ENCODE assay signal across 8 cellular contexts in genomic region chr17:77127735-77128361, GRCh38. TPM values are rescaled to one million over a fixed set of nuclear protein-coding genes. Genes with fewer than 3 reads are reported as not detected.
DNase-seq lines count a peak whose midpoint lies in the region; ATAC-seq and TF ChIP-seq lines count a peak whose summit lies in the region.

No MANE protein-coding gene starts in this region.

- DNase-seq in HL-60 (ENCODE audit: low read depth in 1 of 2, low spot score in 1 of 2) (peak; percentile 63 to 65), esophagus muscularis mucosa (ENCODE audit: extremely low spot score) (no peak), NCI-H748 (lab: John Stamatoyannopoulos, UW; ENCODE audit: unreplicated experiment) (no peak)
- peak; percentile 64 for DNase-seq in activated CD8-positive, alpha-beta memory T cell treated with anti-CD3 and anti-CD28 coated beads, Interleukin-2, amount 50 U/mL, for 4 hours

- no peak for TF ChIP-seq POLR2A in esophagus muscularis mucosa (IDR thresholded peaks at IDR 0.05; ENCODE audit: low read depth)

- peak; percentile 70 for TF ChIP-seq EP300 in esophagus muscularis mucosa (IDR thresholded peaks at IDR 0.05)

- H3K36me3 ChIP-seq in esophagus muscularis mucosa: peaks cover 0 to under 1% (median 0%) of the 10 kb centered on the region in 4 donors

- 78% methylated on average over 17 of the region's 18 CpGs for WGBS in esophagus muscularis mucosa

- no peaks in the 10 kb centered on the region for H3K9me3 ChIP-seq in esophagus muscularis mucosa

- H3K27ac ChIP-seq in HL-60 (replicated peaks) (peak overlapping the region; percentile 54), esophagus muscularis mucosa (replicated peaks in 1 of 4) (peak overlapping the region; percentile 51 to 70 (median 65)), skin epidermis (peak overlapping the region; percentile 4 to 84 (median 68))

- no peak for ATAC-seq in HG03045 (IDR thresholded peaks at IDR 0.05; ENCODE audit: unreplicated experiment)
- no peak for ATAC-seq in HG03521 (IDR thresholded peaks at IDR 0.05; ENCODE audit: unreplicated experiment)
- no peak for ATAC-seq in HG02759 (IDR thresholded peaks at IDR 0.05; ENCODE audit: unreplicated experiment)

- no peak for TF ChIP-seq CTCF in HL-60 (IDR thresholded peaks at IDR 0.05; ENCODE audit: insufficient read depth, low read length)
- TF ChIP-seq CTCF in esophagus muscularis mucosa (IDR thresholded peaks at IDR 0.05): no peak

- H3K27me3 ChIP-seq in HL-60 (ENCODE audit: insufficient read depth, poor library complexity, severe bottlenecking) (no peaks in the 10 kb centered on the region), esophagus muscularis mucosa (no peaks in the 10 kb centered on the region)

- peaks cover 28 to 59% (median 45%) of the 10 kb centered on the region in 4 donors for H3K4me1 ChIP-seq in esophagus muscularis mucosa

- intact Hi-C loops in esophagus muscularis mucosa (cut with DNase I): no loop called here

- H3K4me3 ChIP-seq in HL-60 (replicated peaks; ENCODE audit: insufficient read depth, low read length) (peak overlapping the region; percentile 19), esophagus muscularis mucosa (peak overlapping the region in 3 of 4 donors; percentile 5 to 19 (median 18)), skin epidermis (peak overlapping the region in 1 of 7 experiments; percentile 10)

RNA-seq across cellular contexts. Expression of gene SEC14L1, which starts 12.9 kb away (rescaled TPM):
- total RNA-seq in esophagus muscularis mucosa: 10 to 100 TPM; 40.7 to 96.4 (median 64.4) TPM

Comparison
In these comparisons a context has a peak if more than half of its experiments do, and no peak if none do; other contexts are left out.
1. DNase-seq: peak in HL-60 (2 of 2) and activated CD8-positive, alpha-beta memory T cell treated with anti-CD3 and anti-CD28 coated beads, Interleukin-2, amount 50 U/mL, for 4 hours (single experiment); none in esophagus muscularis mucosa (single experiment) and NCI-H748 (single experiment).
2. Peak in every context shown above with its lines, with median percentiles within 50 percentile points of each other: H3K27ac ChIP-seq.